Comparison of ENCODE assay signal across 8 cellular contexts in genomic region chr3:112561085-112561692, GRCh38. TPM values are rescaled to one million over a fixed set of nuclear protein-coding genes. Genes with fewer than 3 reads are reported as not detected.
DNase-seq lines count a peak whose midpoint lies in the region; ATAC-seq, FAIRE-seq and TF ChIP-seq lines count a peak whose summit lies in the region.

No MANE protein-coding gene starts in this region.

- H3K27me3 Mint-ChIP-seq in CD14-positive monocyte (ENCODE audit: low read depth in 3 of 3), result no peaks in the 10 kb centered on the region

- peak; percentile 82 for FAIRE-seq in endothelial cell of umbilical vein (lab: Jason Lieb, UNC)

- DNase-seq in CD14-positive monocyte (ENCODE audit: low spot score), result peak; percentile 63
- DNase-seq in GM19238 (ENCODE audit: insufficient read length, low spot score), result peak; percentile 39
- DNase-seq in NCI-H748 treated with DMSO at 0.1 percent for 48 hours (lab: John Stamatoyannopoulos, UW), result peak; percentile 36
- DNase-seq in activated CD8-positive, alpha-beta memory T cell treated with anti-CD3 and anti-CD28 coated beads for 4 hours (ENCODE audit: low read depth in 2 of 2), result peak; percentile 45 to 59
- peak; percentile 89 for DNase-seq in endothelial cell of umbilical vein (ENCODE audit: low read depth, low spot score)
- DNase-seq in mucosa of descending colon, result peak; percentile 74 to 80 (median 75)
- DNase-seq in stimulated activated CD8-positive, alpha-beta memory T cell treated with anti-CD3 and anti-CD28 coated beads, Interleukin-4, amount 100 ng/mL, for 1 hour (ENCODE audit: low read depth in 2 of 2, low spot score in 1 of 2), result peak; percentile 32 to 67

- H3K27me3 ChIP-seq in endothelial cell of umbilical vein (ENCODE audit: control insufficient read depth in 2 of 2, insufficient read depth in 2 of 2, low read length in 2 of 2), result no peaks in the 10 kb centered on the region

- H3K4me3 ChIP-seq in endothelial cell of umbilical vein (replicated peaks in 1 of 3; ENCODE audit: insufficient read depth in 1 of 3, low read depth in 1 of 3, low read length in 3 of 3) (peak overlapping the region; percentile 94 to 100 (median 97)), mucosa of descending colon (peak overlapping the region; percentile 83)

- peaks cover 47% of the 10 kb centered on the region for H3K4me1 Mint-ChIP-seq in CD14-positive monocyte

- H3K9me3 ChIP-seq in endothelial cell of umbilical vein (replicated peaks; ENCODE audit: control insufficient read depth, insufficient read depth, low read length) (no peaks in the 10 kb centered on the region), mucosa of descending colon (no peaks in the 10 kb centered on the region)

- peaks cover 39% of the 10 kb centered on the region for H3K79me2 ChIP-seq in endothelial cell of umbilical vein (ENCODE audit: control insufficient read depth, insufficient read depth, low read length)

- TF ChIP-seq CTCF in CD14-positive monocyte (IDR thresholded peaks at IDR 0.05), result no peak
- no peak for TF ChIP-seq CTCF in endothelial cell of umbilical vein (IDR thresholded peaks at IDR 0.05; ENCODE audit: extremely low read depth in 1 of 2, insufficient read depth in 1 of 2, low read depth in 1 of 2, low read length in 2 of 2)
- no peak for TF ChIP-seq CTCF in mucosa of descending colon (IDR thresholded peaks at IDR 0.05)

- POLR2A ChIA-PET in endothelial cell of umbilical vein (lab: Charles Lee), result no interaction called here

- H3K9ac ChIP-seq in endothelial cell of umbilical vein (replicated peaks; ENCODE audit: extremely low read depth, insufficient read depth, low read length), result peak overlapping the region; percentile 99

- H3K4me3 Mint-ChIP-seq in CD14-positive monocyte, result peak overlapping the region; percentile 95 to 97

- TSS peak; percentile 38 for BruUV-seq in endothelial cell of umbilical vein (replicated peaks; lab: Mats Ljungman, UMichigan)

- H3K36me3 Mint-ChIP-seq in CD14-positive monocyte, result peaks cover 23 to 34% of the 10 kb centered on the region in 2 donors

- CTCF ChIA-PET in endothelial cell of umbilical vein (lab: Charles Lee), result interaction anchor here (0.7 to 1.5 kb wide), 6 partner anchors 10 to 268 kb away, joined by 3 to 7 read pairs (median 3); partner anchors contain the start of gene SLC9C1

- H4K20me1 ChIP-seq in endothelial cell of umbilical vein (replicated peaks; ENCODE audit: control insufficient read depth, extremely low read depth, insufficient read depth, low read length), result no peaks in the 10 kb centered on the region

- no peaks in the 10 kb centered on the region for H3K9me3 Mint-ChIP-seq in CD14-positive monocyte

- H3K27ac Mint-ChIP-seq in CD14-positive monocyte, result peak overlapping the region; percentile 98 to 100 (median 99)

- peaks cover 0 to 2% of the 10 kb centered on the region in 2 experiments for H3K36me3 ChIP-seq in endothelial cell of umbilical vein (ENCODE audit: control insufficient read depth in 2 of 2, extremely low read depth in 1 of 2, insufficient read depth in 2 of 2, low read length in 2 of 2)
- H3K36me3 ChIP-seq in mucosa of descending colon (ENCODE audit: low read depth), result peaks cover 6% of the 10 kb centered on the region

- ATAC-seq in HG03378 (IDR thresholded peaks at IDR 0.05; ENCODE audit: unreplicated experiment) (peak; percentile 25), mucosa of descending colon (peak; percentile 77)

- intact Hi-C loops in CD14-positive monocyte (cut with micrococcal nuclease), result no loop called here
- intact Hi-C loops in endothelial cell of umbilical vein (cut with micrococcal nuclease), result loop anchor here (5.0 to 10.0 kb wide), 2 partner anchors 431 to 1134 kb away; partner anchors contain the start of genes GTPBP8 and USF3
- intact Hi-C loops in mucosa of descending colon (cut with DNase I, micrococcal nuclease), result no loop called here

- H3K4me2 ChIP-seq in endothelial cell of umbilical vein (ENCODE audit: insufficient read depth, low read length), result peak overlapping the region; percentile 99

- H3K9me1 ChIP-seq in endothelial cell of umbilical vein (replicated peaks; ENCODE audit: control insufficient read depth, extremely low read depth, insufficient read depth, low read length), result no peaks in the 10 kb centered on the region

- TF ChIP-seq POLR2A in endothelial cell of umbilical vein (IDR thresholded peaks at IDR 0.05; ENCODE audit: low read depth, low read length), result peak; percentile 38

- H3K4me1 ChIP-seq in endothelial cell of umbilical vein (ENCODE audit: control insufficient read depth, extremely low read depth, insufficient read depth, low read length) (peaks cover 17% of the 10 kb centered on the region), mucosa of descending colon (ENCODE audit: low read depth) (peaks cover 18% of the 10 kb centered on the region)

- H2AFZ ChIP-seq in endothelial cell of umbilical vein (ENCODE audit: low read depth, low read length), result peak overlapping the region; percentile 74

- dilution Hi-C loops in endothelial cell of umbilical vein (cut with MboI; ENCODE audit: extremely low pct_ligation_motif_present, low sequenced_read_pairs), result no loop called here

- peak overlapping the region; percentile 78 for H3K27ac ChIP-seq in endothelial cell of umbilical vein (ENCODE audit: insufficient read depth, low read depth, low read length)

TF ChIP-seq in endothelial cell of umbilical vein, 7 proteins besides CTCF, POLR2A, EP300 and RAD21:
- no peak for TF ChIP-seq EZH2 (IDR thresholded peaks at IDR 0.05; ENCODE audit: borderline replicate concordance, low read depth, low read length, severe bottlenecking)
- TF ChIP-seq GATA2 (IDR thresholded peaks at IDR 0.05; ENCODE audit: insufficient read depth, insufficient read length, low read depth, low read length), result no peak
- no peak for TF ChIP-seq FOS (IDR thresholded peaks at IDR 0.05; ENCODE audit: borderline replicate concordance, insufficient read depth, low read length)
- no peak for TF ChIP-seq MYC (IDR thresholded peaks at IDR 0.05; ENCODE audit: low read depth, low read length)

RNA-seq across cellular contexts. Expression of gene ATG3, which starts 0.6 kb away (rescaled TPM):
- polyA plus RNA-seq in CD14-positive monocyte, result 100 to 1,000 TPM; 226 to 288 TPM
- 62.4 TPM in 2 replicates for total RNA-seq in endothelial cell of umbilical vein
- polyA plus RNA-seq in endothelial cell of umbilical vein, result 33.0 and 36.0 TPM in 2 replicates
- 42.0 and 43.8 TPM in 2 replicates for polyA plus RNA-seq in endothelial cell of umbilical vein (2011; cell fraction: cytosol; rRNA removed)
- 26.8 and 32.7 TPM in 2 replicates for polyA plus RNA-seq in endothelial cell of umbilical vein (2011; cell fraction: nucleus; rRNA removed)
- 43.0 and 52.2 TPM in 2 replicates for polyA plus RNA-seq in endothelial cell of umbilical vein (2012)
- 21.7 and 23.2 TPM in 2 replicates for polyA minus RNA-seq in endothelial cell of umbilical vein
- 47.1 TPM for polyA minus RNA-seq in endothelial cell of umbilical vein (2011; cell fraction: cytosol; rRNA and poly(A)+ RNA removed)
- 29.7 and 38.3 TPM in 2 replicates for polyA minus RNA-seq in endothelial cell of umbilical vein (2011; cell fraction: nucleus; rRNA and poly(A)+ RNA removed)
- total RNA-seq in mucosa of descending colon, result 10 to 100 TPM; 44.1 to 60.0 (median 51.0) TPM

RNA-seq across cellular contexts. Expression of gene SLC35A5, which starts 0.7 kb away (rescaled TPM):
- 10 to 100 TPM; 61.3 to 74.1 TPM for polyA plus RNA-seq in CD14-positive monocyte
- 25.1 and 25.6 TPM in 2 replicates for total RNA-seq in endothelial cell of umbilical vein
- 27.7 and 40.1 TPM in 2 replicates for polyA plus RNA-seq in endothelial cell of umbilical vein
- 19.3 and 19.5 TPM in 2 replicates for polyA plus RNA-seq in endothelial cell of umbilical vein (2011; cell fraction: cytosol; rRNA removed)
- polyA plus RNA-seq in endothelial cell of umbilical vein (2011; cell fraction: nucleus; rRNA removed), result 16.7 and 23.2 TPM in 2 replicates
- polyA plus RNA-seq in endothelial cell of umbilical vein (2012), result 21.0 and 23.6 TPM in 2 replicates
- 39.5 and 43.7 TPM in 2 replicates for polyA minus RNA-seq in endothelial cell of umbilical vein
- polyA minus RNA-seq in endothelial cell of umbilical vein (2011; cell fraction: cytosol; rRNA and poly(A)+ RNA removed), result 17.6 TPM
- polyA minus RNA-seq in endothelial cell of umbilical vein (2011; cell fraction: nucleus; rRNA and poly(A)+ RNA removed), result 18.3 and 30.2 TPM in 2 replicates
- 10 to 100 TPM; 34.9 to 39.4 (median 36.3) TPM for total RNA-seq in mucosa of descending colon

Comparison
In these comparisons a context has a peak if more than half of its experiments do, and no peak if none do; other contexts are left out.
1. Peak in every context shown above with its lines: DNase-seq, ATAC-seq, H3K4me3 ChIP-seq and H3K27ac ChIP-seq.
2. DNase-seq: peak in every context shown above with its lines; median percentile 89 in endothelial cell of umbilical vein; 75 in mucosa of descending colon; 63 in CD14-positive monocyte; 52 in activated CD8-positive, alpha-beta memory T cell treated with anti-CD3 and anti-CD28 coated beads for 4 hours; 50 in stimulated activated CD8-positive, alpha-beta memory T cell treated with anti-CD3 and anti-CD28 coated beads, Interleukin-4, amount 100 ng/mL, for 1 hour; 39 in GM19238; 36 in NCI-H748 treated with DMSO at 0.1 percent for 48 hours.